Comparison of ENCODE assay signal across 27 cellular contexts in the genomic region with DNA sequence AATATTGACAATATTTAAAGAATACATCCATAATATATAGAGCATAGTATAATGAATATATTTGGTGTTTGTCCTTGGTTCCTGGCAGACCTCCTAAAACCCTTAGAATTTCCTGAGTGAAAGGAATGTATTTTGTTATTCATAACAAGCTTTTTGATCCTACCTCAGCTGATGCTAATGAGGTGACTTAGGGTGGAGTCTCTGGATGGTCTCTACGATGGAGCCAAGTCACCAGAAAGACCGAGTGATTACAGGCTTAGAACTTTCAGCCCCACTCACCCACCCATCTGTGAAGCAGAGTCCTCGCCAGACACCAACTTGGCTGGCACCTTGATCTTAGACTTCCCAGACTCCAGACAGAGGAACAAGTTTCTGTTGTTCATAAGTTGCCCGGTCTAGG. TPM values are rescaled to one million over a fixed set of nuclear protein-coding genes. Genes with fewer than 3 reads are reported as not detected.
DNase-seq lines count a peak whose midpoint lies in the region; ATAC-seq lines count a peak whose summit lies in the region.
"Had no signal": no experiment of that assay in that cellular context is flagged by ENCODE, and none has a peak within 500 bp of the region (broad histone marks: within the 10 kb centered on the region; RNA-seq: fewer than 3 reads in every experiment).

No MANE protein-coding gene starts in this region.

- H3K4ac ChIP-seq in mesendoderm (ENCODE audit: low read depth, low read length) (no peak overlapping the region), trophoblast cell (ENCODE audit: low read depth, low read length) (no peak overlapping the region)

- peak; percentile 63 to 78 for DNase-seq in HAP-1 (ENCODE audit: low spot score in 2 of 2)
- DNase-seq in astrocyte of the hippocampus (ENCODE audit: low read depth, low spot score), result peak; percentile 15
- peak; percentile 32 for DNase-seq in mesendoderm
- no peak for DNase-seq in trophoblast cell
- DNase-seq in LoVo (ENCODE audit: low spot score), result no peak
- DNase-seq: C1 segment of cervical spinal cord; CD4-positive, alpha-beta memory T cell; COR-L47; DMS 273 treated with DMSO at 0.1 percent for 48 hours; DMS79; EL; GDM1; GM23248; NCI-H1092 treated with DMSO at 0.1 percent for 48 hours; NCI-H1436 treated with DMSO at 0.1 percent for 48 hours; NCI-H187 treated with DMSO at 0.1 percent for 48 hours; NCI-H2107; NCI-H524; NCI-H774; PC-3; SJCRH30; T-cell had no signal

- H3K9me3 ChIP-seq in HAP-1, result peaks cover 3% of the 10 kb centered on the region; the same call in 1 of the 2 replicates
- peaks cover 3% of the 10 kb centered on the region for H3K9me3 ChIP-seq in trophoblast cell (ENCODE audit: insufficient read depth, low read depth, low read length)

- H2AK5ac ChIP-seq in mesendoderm (ENCODE audit: low read length) (no peak overlapping the region), trophoblast cell (ENCODE audit: low read length) (no peak overlapping the region)

- H3K27me3 ChIP-seq in HAP-1 (ENCODE audit: low read depth) (no peaks in the 10 kb centered on the region), mesendoderm (ENCODE audit: insufficient read depth, low read length, poor library complexity) (no peaks in the 10 kb centered on the region), trophoblast cell (ENCODE audit: insufficient read depth, low read length) (no peaks in the 10 kb centered on the region)
- H3K27me3 ChIP-seq: SJCRH30 had no signal

- no CpG with 5 or more reads among the region's 4 CpGs for WGBS in mesendoderm (ENCODE audit: extremely low coverage, insufficient coverage, low lambda C conversion rate)
- WGBS in trophoblast cell (ENCODE audit: extremely low coverage, insufficient coverage, insufficient read length), result no CpG with 5 or more reads among the region's 4 CpGs

- no peak for ATAC-seq in GM21737 (IDR thresholded peaks at IDR 0.05; ENCODE audit: unreplicated experiment)
- no peak for ATAC-seq in GM18868 (IDR thresholded peaks at IDR 0.05; ENCODE audit: unreplicated experiment)
- ATAC-seq: GM12878, HCT116, PC-3, SK-N-SH treated with all-trans-retinoic acid at 6 μM for 48 hours, T-cell had no signal

- H3K36me3 ChIP-seq in HAP-1 (replicated peaks), result peaks cover 14% of the 10 kb centered on the region
- peaks cover 2% of the 10 kb centered on the region for H3K36me3 ChIP-seq in mesendoderm (ENCODE audit: control insufficient read depth, insufficient read depth, low read length)
- peaks cover 19 to 24% of the 10 kb centered on the region in 2 experiments for H3K36me3 ChIP-seq in trophoblast cell (ENCODE audit: control insufficient read depth in 1 of 2, insufficient read depth in 2 of 2, low read length in 2 of 2)

- H3K23ac ChIP-seq in mesendoderm (ENCODE audit: low read length), result no peak overlapping the region
- no peak overlapping the region for H3K23ac ChIP-seq in trophoblast cell (ENCODE audit: low read length)

- H2BK5ac ChIP-seq in mesendoderm (ENCODE audit: low read length) (no peak overlapping the region), trophoblast cell (ENCODE audit: low read depth, low read length, poor library complexity) (no peak overlapping the region)

- H4K12ac ChIP-seq in trophoblast cell (ENCODE audit: low read depth, low read length), result no peak overlapping the region

- H3K18ac ChIP-seq in mesendoderm (ENCODE audit: low read length) (no peak overlapping the region), trophoblast cell (ENCODE audit: low read length) (no peak overlapping the region)

- H3K27ac ChIP-seq in mesendoderm (ENCODE audit: low read depth, low read length), result no peak overlapping the region
- no peak overlapping the region for H3K27ac ChIP-seq in trophoblast cell (ENCODE audit: low read depth, low read length)
- H3K27ac ChIP-seq: GM23248, SJCRH30 had no signal

- no peak overlapping the region for H4K5ac ChIP-seq in mesendoderm (ENCODE audit: low read length)

- H3K79me2 ChIP-seq in mesendoderm (ENCODE audit: control insufficient read depth, insufficient read depth, low read length) (no peaks in the 10 kb centered on the region), trophoblast cell (ENCODE audit: control insufficient read depth, insufficient read depth, low read length, poor library complexity) (no peaks in the 10 kb centered on the region)

- H4K8ac ChIP-seq in mesendoderm (ENCODE audit: low read depth, low read length) (no peak overlapping the region), trophoblast cell (ENCODE audit: low read depth, low read length) (no peak overlapping the region)

- H2AFZ ChIP-seq in trophoblast cell (ENCODE audit: insufficient read depth, low read length, poor library complexity), result no peak overlapping the region
- H2AFZ ChIP-seq: GM23248 had no signal

- in situ Hi-C loops in HAP-1 (cut with MboI; ENCODE audit: low sequenced_read_pairs), result no loop called here

- H3K14ac ChIP-seq in trophoblast cell (ENCODE audit: low read length), result no peak overlapping the region

- H2BK120ac ChIP-seq in mesendoderm (ENCODE audit: low read depth, low read length) (no peak overlapping the region), trophoblast cell (ENCODE audit: insufficient read depth, low read length, poor library complexity) (no peak overlapping the region)

- no peak overlapping the region for H2BK15ac ChIP-seq in mesendoderm (replicated peaks; ENCODE audit: low read depth)

- H3K9ac ChIP-seq in mesendoderm (ENCODE audit: low read length), result no peak overlapping the region
- no peak overlapping the region for H3K9ac ChIP-seq in trophoblast cell (ENCODE audit: low read length)
- H3K9ac ChIP-seq: GM23248 had no signal

- H3K56ac ChIP-seq in mesendoderm (ENCODE audit: low read length), result no peak overlapping the region

- no peak overlapping the region for H4K91ac ChIP-seq in trophoblast cell (ENCODE audit: low read depth, low read length)

- H3K4me1 ChIP-seq in HAP-1, result peaks cover 11% of the 10 kb centered on the region
- H3K4me1 ChIP-seq in mesendoderm (ENCODE audit: control insufficient read depth, low read depth, low read length), result no peaks in the 10 kb centered on the region
- no peaks in the 10 kb centered on the region for H3K4me1 ChIP-seq in trophoblast cell (ENCODE audit: control insufficient read depth in 1 of 2, insufficient read depth in 2 of 2, low read length in 2 of 2)
- H3K4me1 ChIP-seq: SJCRH30 had no signal

- no peaks in the 10 kb centered on the region for H3K79me1 ChIP-seq in mesendoderm (ENCODE audit: low read length)
- H3K79me1 ChIP-seq in trophoblast cell (ENCODE audit: low read length), result no peaks in the 10 kb centered on the region

- H3K4me2 ChIP-seq in mesendoderm (ENCODE audit: low read length) (no peak overlapping the region), trophoblast cell (ENCODE audit: low read length) (no peak overlapping the region)

- no peak overlapping the region for H3K4me3 ChIP-seq in HAP-1
- H3K4me3 ChIP-seq in mesendoderm (ENCODE audit: low read length), result no peak overlapping the region
- no peak overlapping the region for H3K4me3 ChIP-seq in trophoblast cell (ENCODE audit: low read depth, low read length)
- H3K4me3 ChIP-seq: GM12878, GM23248, SJCRH30 had no signal

- no peak overlapping the region for H2BK12ac ChIP-seq in trophoblast cell (ENCODE audit: low read length)

RNA-seq across cellular contexts. Expression of gene UPF2, which starts 35.9 kb away (rescaled TPM):
- polyA plus RNA-seq in mesendoderm (2013, experiment 1 of 2), result 35.0 TPM
- polyA plus RNA-seq in mesendoderm (2013, experiment 2 of 2), result 35.6 TPM
- 28.7 and 30.5 TPM in 2 replicates for polyA plus RNA-seq in trophoblast cell (2013)

Comparison
In these comparisons a context has a peak if more than half of its experiments do, and no peak if none do; other contexts are left out.
1. DNase-seq: peak in HAP-1 (2 of 2), astrocyte of the hippocampus (single experiment) and mesendoderm (single experiment); none in trophoblast cell (0 of 2) and LoVo (single experiment).